ENCODE assay signal across 11 cellular contexts in the genomic region with DNA sequence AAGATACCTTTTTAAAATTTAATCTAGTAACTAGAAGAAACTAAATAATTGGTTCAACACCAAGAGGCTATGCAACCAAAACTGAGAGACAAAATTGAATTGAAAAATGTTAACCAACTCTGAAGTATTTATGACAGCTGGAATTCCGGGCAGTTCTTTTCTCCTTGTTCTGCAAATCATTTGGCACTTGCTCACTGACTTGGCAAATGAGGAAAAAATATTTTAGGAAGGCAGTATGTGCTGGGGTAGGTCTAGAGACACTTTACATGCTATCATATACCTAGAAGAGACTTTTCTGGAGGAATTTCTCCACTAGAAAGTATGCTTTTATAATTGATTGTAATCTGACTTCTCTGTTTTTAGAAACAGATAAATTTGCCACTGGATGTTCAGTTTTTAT. TPM values are rescaled to one million over a fixed set of nuclear protein-coding genes. Genes with fewer than 3 reads are reported as not detected.
DNase-seq lines count a peak whose midpoint lies in the region; ATAC-seq and TF ChIP-seq lines count a peak whose summit lies in the region.
"Had no signal": no experiment of that assay in that cellular context is flagged by ENCODE, and none has a peak within 500 bp of the region (broad histone marks: within the 10 kb centered on the region; RNA-seq: fewer than 3 reads in every experiment).

No MANE protein-coding gene starts in this region.

- H3K79me2 ChIP-seq in DOHH2 (ENCODE audit: control insufficient read depth, low read length) (peaks cover 71% of the 10 kb centered on the region), SU-DHL-6 (ENCODE audit: insufficient read depth, low read length) (peaks cover 41% of the 10 kb centered on the region)

- H3K27ac Mint-ChIP-seq in osteocyte (ENCODE audit: unreplicated experiment): peak overlapping the region; percentile 38
- no peak overlapping the region for H3K27ac Mint-ChIP-seq in T-helper 2 cell treated with Interferon-gamma antibody and Interleukin-4, amounts not matched to agents 5 μg/mL and 100 μg/mL, for 36 hours

- H3K4me2 ChIP-seq in DOHH2 (ENCODE audit: low read length): no peak overlapping the region
- no peak overlapping the region for H3K4me2 ChIP-seq in SU-DHL-6 (ENCODE audit: low read depth, low read length, poor library complexity, severe bottlenecking)

- ATAC-seq in HG03135 (IDR thresholded peaks at IDR 0.05; ENCODE audit: unreplicated experiment): no peak
- no peak for ATAC-seq in GM21717 (IDR thresholded peaks at IDR 0.05; ENCODE audit: unreplicated experiment)
- ATAC-seq: HCT116 had no signal

- H3K4me1 Mint-ChIP-seq in osteocyte (ENCODE audit: unreplicated experiment): peaks cover 14% of the 10 kb centered on the region
- H3K4me1 Mint-ChIP-seq in T-helper 2 cell treated with Interferon-gamma antibody and Interleukin-4, amounts not matched to agents 5 μg/mL and 100 μg/mL, for 36 hours (ENCODE audit: low read depth): peaks cover 24% of the 10 kb centered on the region

- no peak overlapping the region for H3K4me3 Mint-ChIP-seq in osteocyte (ENCODE audit: unreplicated experiment)
- no peak overlapping the region for H3K4me3 Mint-ChIP-seq in T-helper 2 cell treated with Interferon-gamma antibody and Interleukin-4, amounts not matched to agents 5 μg/mL and 100 μg/mL, for 36 hours

- H3F3A ChIP-seq in DOHH2 (ENCODE audit: control insufficient read depth, insufficient read depth): peaks cover 51% of the 10 kb centered on the region
- peaks cover 41% of the 10 kb centered on the region for H3F3A ChIP-seq in SU-DHL-6 (ENCODE audit: insufficient read depth)

- no peak for TF ChIP-seq CTCF in DOHH2 (IDR thresholded peaks at IDR 0.05; ENCODE audit: low read depth, low read length, poor library complexity, severe bottlenecking)
- no peak for TF ChIP-seq CTCF in SU-DHL-6 (IDR thresholded peaks at IDR 0.05; ENCODE audit: insufficient read depth, low read length, poor library complexity, severe bottlenecking)
- no peak for TF ChIP-seq CTCF in osteocyte (IDR thresholded peaks at IDR 0.05)

- H3K36me3 ChIP-seq in DOHH2 (ENCODE audit: control insufficient read depth, low read length): peaks cover 85% of the 10 kb centered on the region
- H3K36me3 ChIP-seq in SU-DHL-6 (ENCODE audit: low read length): peaks cover 47% of the 10 kb centered on the region

- H3K9me3 ChIP-seq in DOHH2 (ENCODE audit: control insufficient read depth, insufficient read depth, low read length) (no peaks in the 10 kb centered on the region), SU-DHL-6 (ENCODE audit: insufficient read depth, low read length) (no peaks in the 10 kb centered on the region)

- H2AFZ ChIP-seq in SU-DHL-6 (ENCODE audit: low read depth, low read length, severe bottlenecking): no peak overlapping the region

- H3K9me2 ChIP-seq in DOHH2 (replicated peaks; ENCODE audit: control insufficient read depth, low read length) (no peaks in the 10 kb centered on the region), SU-DHL-6 (replicated peaks; ENCODE audit: insufficient read depth, low read length) (no peaks in the 10 kb centered on the region)

- no peaks in the 10 kb centered on the region for H3K9me3 Mint-ChIP-seq in osteocyte (ENCODE audit: unreplicated experiment)
- H3K9me3 Mint-ChIP-seq in T-helper 2 cell treated with Interferon-gamma antibody and Interleukin-4, amounts not matched to agents 5 μg/mL and 100 μg/mL, for 36 hours: no peaks in the 10 kb centered on the region

- H4K20me1 ChIP-seq in DOHH2 (ENCODE audit: control insufficient read depth, insufficient read depth, low read depth, low read length) (peaks cover 22% of the 10 kb centered on the region; the same call in 1 of the 2 replicates), SU-DHL-6 (ENCODE audit: low read depth, low read length) (peaks cover 4% of the 10 kb centered on the region; the same call in 1 of the 2 replicates)

- H3K27ac ChIP-seq in DOHH2 (ENCODE audit: low read depth, low read length): peak overlapping the region; percentile 38
- H3K27ac ChIP-seq in SU-DHL-6 (ENCODE audit: low read depth, low read length): peak overlapping the region; percentile 36; the same call in 1 of the 2 replicates

- H3K36me3 Mint-ChIP-seq in osteocyte (ENCODE audit: unreplicated experiment): peaks cover 24% of the 10 kb centered on the region
- H3K36me3 Mint-ChIP-seq in T-helper 2 cell treated with Interferon-gamma antibody and Interleukin-4, amounts not matched to agents 5 μg/mL and 100 μg/mL, for 36 hours (ENCODE audit: low read depth): peaks cover 52% of the 10 kb centered on the region

- no peaks in the 10 kb centered on the region for H3K27me3 ChIP-seq in DOHH2 (ENCODE audit: control insufficient read depth, low read length)
- no peaks in the 10 kb centered on the region for H3K27me3 ChIP-seq in SU-DHL-6 (ENCODE audit: low read length)

- DNase-seq in fibroblast of gingiva (ENCODE audit: low read depth) (peak; percentile 22), osteocyte (ENCODE audit: extremely low spot score, unreplicated experiment) (no peak), NCI-H748 treated with DMSO at 0.1 percent for 48 hours (lab: John Stamatoyannopoulos, UW) (no peak)
- no peak for DNase-seq in T-helper 2 cell treated with Interferon-gamma antibody and Interleukin-4, amounts not matched to agents 5 μg/mL and 100 μg/mL, for 36 hours (ENCODE audit: low spot score)
- DNase-seq: kidney glomerular epithelial cell, NCI-H2081 treated with DMSO at 0.1 percent for 48 hours had no signal

- no peaks in the 10 kb centered on the region for H3K27me3 Mint-ChIP-seq in osteocyte (ENCODE audit: unreplicated experiment)
- no peaks in the 10 kb centered on the region for H3K27me3 Mint-ChIP-seq in T-helper 2 cell treated with Interferon-gamma antibody and Interleukin-4, amounts not matched to agents 5 μg/mL and 100 μg/mL, for 36 hours (ENCODE audit: low read depth)

- H3K4me3 ChIP-seq in DOHH2 (ENCODE audit: low read length) (no peak overlapping the region), SU-DHL-6 (ENCODE audit: insufficient read depth, low read length, poor library complexity, severe bottlenecking) (no peak overlapping the region)

- H3K9ac ChIP-seq in SU-DHL-6 (ENCODE audit: low read length): no peak overlapping the region

- peaks cover 21% of the 10 kb centered on the region for H3K4me1 ChIP-seq in DOHH2 (ENCODE audit: control insufficient read depth, low read length)

RNA-seq across cellular contexts. Expression of gene SH3D21, which starts 22.1 kb away (rescaled TPM):
- total RNA-seq in osteocyte: 5.1 and 6.4 TPM in 2 replicates

RNA-seq across cellular contexts. Expression of gene EVA1B, which starts 39.4 kb away (rescaled TPM):
- total RNA-seq in osteocyte: 113 and 115 TPM in 2 replicates

RNA-seq across cellular contexts. Expression of gene THRAP3, which starts 59.8 kb away (rescaled TPM):
- total RNA-seq in osteocyte: 117 and 118 TPM in 2 replicates
